16 cellular contexts compared by ENCODE assay signal in the genomic region with DNA sequence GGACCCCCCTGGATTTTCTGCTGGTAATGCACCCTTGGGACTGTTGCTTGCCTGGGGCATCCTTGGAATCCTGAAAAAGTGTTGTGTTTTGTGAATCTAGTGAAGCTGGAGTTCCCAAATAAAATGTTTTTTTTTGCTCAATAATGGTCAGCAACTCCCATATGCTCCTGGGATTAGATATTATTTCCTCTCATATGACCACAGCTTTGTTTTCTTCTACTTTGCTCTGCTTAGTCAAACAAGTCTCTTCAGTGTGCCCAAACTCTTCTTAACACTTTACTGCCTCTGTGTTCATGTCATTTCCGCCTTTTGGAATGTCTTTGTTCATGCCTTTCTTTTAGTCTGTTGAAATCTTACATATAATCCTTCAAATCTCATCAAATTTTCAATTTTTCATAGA.
DNase-seq lines count a peak whose midpoint lies in the region; ATAC-seq and TF ChIP-seq lines count a peak whose summit lies in the region.
"Had no signal": no experiment of that assay in that cellular context is flagged by ENCODE, and none has a peak within 500 bp of the region (broad histone marks: within the 10 kb centered on the region; RNA-seq: fewer than 3 reads in every experiment).

No MANE protein-coding gene starts in this region.

- H3K27ac ChIP-seq in H9 (ENCODE audit: insufficient read length, low read depth, low read length), result no peak overlapping the region
- H3K27ac ChIP-seq in mesendoderm (ENCODE audit: low read depth, low read length), result no peak overlapping the region

- no peaks in the 10 kb centered on the region for H3K23me2 ChIP-seq in H9 (ENCODE audit: insufficient read length, low read depth, low read length, poor library complexity, severe bottlenecking)

- H3K36me3 ChIP-seq in mesendoderm (ENCODE audit: control insufficient read depth, insufficient read depth, low read length), result no peaks in the 10 kb centered on the region

- H3K9ac ChIP-seq in H9 (ENCODE audit: extremely low read depth, insufficient read length, low read length), result no peak overlapping the region
- H3K9ac ChIP-seq in mesendoderm (ENCODE audit: low read length), result no peak overlapping the region

- no peak overlapping the region for H3K14ac ChIP-seq in H9 (ENCODE audit: insufficient read depth, low read length)

- H2BK15ac ChIP-seq in H9 (ENCODE audit: low read depth, low read length), result no peak overlapping the region
- peak overlapping the region; percentile 57 for H2BK15ac ChIP-seq in mesendoderm (replicated peaks; ENCODE audit: low read depth)

- H3K56ac ChIP-seq in H9 (ENCODE audit: insufficient read length, low read depth, low read length), result no peak overlapping the region
- H3K56ac ChIP-seq in mesendoderm (ENCODE audit: low read length), result no peak overlapping the region

- H3K23ac ChIP-seq in H9 (ENCODE audit: insufficient read length, low read depth, low read length) (no peak overlapping the region), mesendoderm (ENCODE audit: low read length) (no peak overlapping the region)

- no peak overlapping the region for H2BK120ac ChIP-seq in H9 (ENCODE audit: low read depth, low read length, poor library complexity, severe bottlenecking)
- H2BK120ac ChIP-seq in mesendoderm (ENCODE audit: low read depth, low read length), result no peak overlapping the region

- H2BK5ac ChIP-seq in H9 (ENCODE audit: insufficient read length, low read length) (no peak overlapping the region), mesendoderm (ENCODE audit: low read length) (no peak overlapping the region)

- peaks cover 7% of the 10 kb centered on the region; the same call in 1 of the 2 replicates for H3K27me3 ChIP-seq in H9 (ENCODE audit: insufficient read depth, low read length)
- H3K27me3 ChIP-seq in mesendoderm (ENCODE audit: insufficient read depth, low read length, poor library complexity), result no peaks in the 10 kb centered on the region

- no peak overlapping the region for H3T11ph ChIP-seq in H9 (ENCODE audit: low read length)

- no CpG with 5 or more reads among the region's 1 CpG for WGBS in H9 (ENCODE audit: extremely low coverage, insufficient read length, low lambda C conversion rate)
- WGBS in mesendoderm (ENCODE audit: extremely low coverage, insufficient coverage, low lambda C conversion rate), result no CpG with 5 or more reads among the region's 1 CpG

- no peak overlapping the region for H2AK5ac ChIP-seq in H9 (ENCODE audit: insufficient read length, low read length)
- H2AK5ac ChIP-seq in mesendoderm (ENCODE audit: low read length), result no peak overlapping the region

- H4K8ac ChIP-seq in H9 (replicated peaks; ENCODE audit: insufficient read length, low read depth, low read length), result no peak overlapping the region
- no peak overlapping the region for H4K8ac ChIP-seq in mesendoderm (ENCODE audit: low read depth, low read length)

- no peak overlapping the region for H3K27ac Mint-ChIP-seq in H9
- H3K27ac Mint-ChIP-seq: CD4-positive, alpha-beta T cell; GM23338 had no signal

- H3K79me1 ChIP-seq in H9 (ENCODE audit: insufficient read depth, low read depth, low read length, poor library complexity, severe bottlenecking) (no peaks in the 10 kb centered on the region), mesendoderm (ENCODE audit: low read length) (no peaks in the 10 kb centered on the region)

- H3K4me1 ChIP-seq in H9 (ENCODE audit: insufficient read depth, low read length) (peaks cover 4% of the 10 kb centered on the region; the same call in 1 of the 2 replicates), mesendoderm (ENCODE audit: control insufficient read depth, low read depth, low read length) (peaks cover 10% of the 10 kb centered on the region)

- H3K18ac ChIP-seq in H9 (ENCODE audit: insufficient read length, low read depth, low read length) (no peak overlapping the region), mesendoderm (ENCODE audit: low read length) (no peak overlapping the region)

- peak; percentile 59 for ATAC-seq in Right ventricle myocardium superior (ENCODE audit: poor library complexity)
- ATAC-seq in Right ventricle myocardium inferior, result no peak
- peak; percentile 82 for ATAC-seq in sciatic nerve
- no peak for ATAC-seq in HG03457 (IDR thresholded peaks at IDR 0.05; ENCODE audit: unreplicated experiment)
- ATAC-seq: GM12878, GM23338 had no signal

- TF ChIP-seq CTCF in H9 (conservative IDR thresholded peaks at IDR 0.05), result 0 out of 3 replicates have a peak, but pooled peaks have one; percentile 16

- H3K4me3 Mint-ChIP-seq in H9, result no peak overlapping the region
- H3K4me3 Mint-ChIP-seq: CD4-positive, alpha-beta T cell; GM23338 had no signal

- H3K4ac ChIP-seq in H9 (ENCODE audit: low read depth, low read length), result no peak overlapping the region
- H3K4ac ChIP-seq in mesendoderm (ENCODE audit: low read depth, low read length), result no peak overlapping the region

- no peak overlapping the region for H3K4me3 ChIP-seq in mesendoderm (ENCODE audit: low read length)
- H3K4me3 ChIP-seq: GM12878, GM23338 had no signal

- H2AFZ ChIP-seq in H9 (ENCODE audit: low read length), result no peak overlapping the region
- H2AFZ ChIP-seq: GM23338 had no signal

- H3K9me3 ChIP-seq in H9 (ENCODE audit: control insufficient read depth, low read depth, low read length), result no peaks in the 10 kb centered on the region

- H4K20me1 ChIP-seq in H9 (ENCODE audit: control insufficient read depth, insufficient read depth, insufficient read length), result no peaks in the 10 kb centered on the region

- H3K4me1 Mint-ChIP-seq in H9, result peaks cover 36 to 46% of the 10 kb centered on the region in 2 experiments

- H4K91ac ChIP-seq in H9 (ENCODE audit: insufficient read length, low read depth, low read length), result no peak overlapping the region

- no peak overlapping the region for H4K5ac ChIP-seq in H9 (ENCODE audit: insufficient read length, low read depth, low read length)
- no peak overlapping the region for H4K5ac ChIP-seq in mesendoderm (ENCODE audit: low read length)

- intact Hi-C loops in Right ventricle myocardium superior (cut with DNase I), result no loop called here
- intact Hi-C loops in Right ventricle myocardium inferior (cut with DNase I), result no loop called here
- intact Hi-C loops in sciatic nerve (cut with DNase I), result no loop called here

- no peaks in the 10 kb centered on the region for H3K9me3 Mint-ChIP-seq in H9
- H3K9me3 Mint-ChIP-seq: CD4-positive, alpha-beta T cell; GM23338 had no signal

- no peaks in the 10 kb centered on the region for H3K36me3 Mint-ChIP-seq in H9 (ENCODE audit: insufficient read depth in 1 of 3, low read depth in 3 of 3)

- no peak overlapping the region for H3K4me2 ChIP-seq in H9 (ENCODE audit: insufficient read depth, insufficient read length, low read length)
- no peak overlapping the region for H3K4me2 ChIP-seq in mesendoderm (ENCODE audit: low read length)
- H3K4me2 ChIP-seq: GM23338 had no signal

- H2BK20ac ChIP-seq in H9 (ENCODE audit: low read depth, low read length, poor library complexity, severe bottlenecking), result no peak overlapping the region

- no peak overlapping the region for H2BK12ac ChIP-seq in H9 (ENCODE audit: insufficient read length, low read depth, low read length)

- no peak for DNase-seq in Right ventricle myocardium superior
- no peak for DNase-seq in Right ventricle myocardium inferior (ENCODE audit: missing footprints)
- no peak for DNase-seq in H9
- DNase-seq in mesendoderm, result no peak
- DNase-seq in sciatic nerve (ENCODE audit: low spot score), result no peak
- no peak for DNase-seq in occipital lobe (lab: John Stamatoyannopoulos, UW)
- DNase-seq: 8988T; AML-193; C1 segment of cervical spinal cord; Calu3; CD4-positive, alpha-beta T cell; DMS 273 treated with DMSO at 0.1 percent for 48 hours; H7 had no signal

- peaks cover 62% of the 10 kb centered on the region for H3K27me3 Mint-ChIP-seq in H9 (ENCODE audit: low read depth)
- H3K27me3 Mint-ChIP-seq: CD4-positive, alpha-beta T cell had no signal

- H3K79me2 ChIP-seq in H9 (ENCODE audit: insufficient read depth, low read length) (no peaks in the 10 kb centered on the region), mesendoderm (ENCODE audit: control insufficient read depth, insufficient read depth, low read length) (no peaks in the 10 kb centered on the region)

Comparison
In these comparisons a context has a peak if more than half of its experiments do, and no peak if none do; other contexts are left out.
1. ATAC-seq: peak in Right ventricle myocardium superior (single experiment) and sciatic nerve (single experiment); none in Right ventricle myocardium inferior (single experiment) and HG03457 (single experiment).